Comparison of ENCODE assay signal across 10 cellular contexts in the genomic region with DNA sequence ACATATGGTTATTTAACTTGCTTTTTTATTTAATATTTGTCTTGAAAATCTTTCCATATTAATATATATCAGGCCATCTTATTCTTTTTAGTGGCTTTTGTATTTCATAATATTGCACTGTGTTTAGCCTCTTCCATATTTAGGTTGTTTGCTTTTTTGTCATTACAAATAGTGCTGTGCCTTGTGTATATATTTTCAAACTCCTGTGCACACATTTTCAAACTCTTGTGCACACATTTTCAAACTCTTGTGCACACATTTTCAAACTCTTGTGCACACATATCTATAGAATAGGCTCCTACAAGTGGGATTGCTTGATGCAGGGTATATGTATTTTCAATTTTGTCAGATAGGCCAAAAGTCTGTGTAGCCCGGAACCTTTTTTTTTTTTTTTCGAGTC.
"Had no signal": no experiment of that assay in that cellular context is flagged by ENCODE, and none has a peak within 500 bp of the region (broad histone marks: within the 10 kb centered on the region; RNA-seq: fewer than 3 reads in every experiment).

No MANE protein-coding gene starts in this region.

- H3K36me3 ChIP-seq: HAP-1 had no signal

- H3K9ac ChIP-seq: GM23248 had no signal

- DNase-seq: GOT3, H7, HFFc6, IMR-90, Kasumi-1, KG1 had no signal

- H3K4me3 ChIP-seq: GM23248, HAP-1, K562 had no signal

- H3K9me3 ChIP-seq: HAP-1 had no signal

- H3K4me1 ChIP-seq: HAP-1 had no signal

- H2AFZ ChIP-seq: GM23248 had no signal

- ATAC-seq: HCT116, K562 had no signal

- H3K27ac ChIP-seq: GM23248 had no signal
